ENCODE assay signal across 8 cellular contexts in the genomic region with DNA sequence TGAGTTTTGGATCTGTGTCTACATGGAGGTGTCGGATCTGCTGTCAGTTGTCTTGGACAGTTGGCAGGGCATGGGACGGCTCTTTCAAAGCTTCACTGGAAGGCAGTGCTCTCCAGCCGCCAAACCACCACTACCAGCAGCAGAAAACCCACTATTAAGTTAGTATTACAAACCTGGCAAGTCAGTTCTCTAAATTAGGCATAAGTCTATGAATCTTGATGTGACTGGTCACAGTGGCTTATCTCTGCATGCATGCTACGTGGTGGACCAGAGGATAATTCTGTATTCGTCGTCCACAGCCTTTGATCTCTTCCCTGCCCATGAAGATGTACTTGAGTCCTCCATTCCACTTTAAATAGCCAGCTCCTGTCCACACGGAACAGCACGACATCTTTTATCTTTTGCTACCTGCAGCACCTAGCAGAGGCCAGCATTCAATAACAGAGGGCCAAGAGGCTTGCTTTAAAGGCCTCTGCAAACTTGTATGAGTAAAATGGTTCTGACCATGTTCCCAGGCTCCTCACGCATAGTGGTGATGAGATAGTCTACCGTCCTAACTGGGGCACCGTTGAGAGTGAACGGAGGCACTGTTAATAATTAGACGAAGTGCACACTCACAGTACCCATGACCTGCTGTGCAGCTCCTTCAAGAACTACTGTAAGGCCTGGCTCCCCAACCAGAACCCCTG. TPM values are rescaled to one million over a fixed set of nuclear protein-coding genes. Genes with fewer than 3 reads are reported as not detected.
DNase-seq lines count a peak whose midpoint lies in the region; ATAC-seq, FAIRE-seq and TF ChIP-seq lines count a peak whose summit lies in the region.

No MANE protein-coding gene starts in this region.

- H3K27me3 Mint-ChIP-seq in CD4-positive, CD25-positive, alpha-beta regulatory T cell, result no peaks in the 10 kb centered on the region

- H3K4me3 Mint-ChIP-seq in CD4-positive, CD25-positive, alpha-beta regulatory T cell, result peak overlapping the region; percentile 92 to 97 (median 94)

- H3K4me1 ChIP-seq in CD4-positive, CD25-positive, alpha-beta regulatory T cell (ENCODE audit: control insufficient read depth, insufficient read depth, low read length, poor library complexity, severe bottlenecking), result peaks cover 66% of the 10 kb centered on the region
- peaks cover 20% of the 10 kb centered on the region for H3K4me1 ChIP-seq in OCI-LY3 (ENCODE audit: low read length)
- peaks cover 31% of the 10 kb centered on the region for H3K4me1 ChIP-seq in endothelial cell of umbilical vein (ENCODE audit: control insufficient read depth, extremely low read depth, insufficient read depth, low read length)
- peaks cover 13 to 18% of the 10 kb centered on the region in 2 experiments for H3K4me1 ChIP-seq in neutrophil (ENCODE audit: control insufficient read depth in 1 of 2, insufficient read depth in 1 of 2, low read depth in 1 of 2, low read length in 1 of 2)

- CTCF ChIA-PET in endothelial cell of umbilical vein (lab: Charles Lee), result interaction anchor here (1.0 to 4.6 kb wide), 9 partner anchors 8 to 57 kb away, joined by 4 to 46 read pairs (median 11); no protein-coding TSS in a partner anchor

- peak overlapping the region; percentile 86 for H3K4me2 ChIP-seq in OCI-LY3 (ENCODE audit: low read length)
- peak overlapping the region; percentile 66 for H3K4me2 ChIP-seq in endothelial cell of umbilical vein (ENCODE audit: insufficient read depth, low read length)

- no peak for TF ChIP-seq POLR2A in endothelial cell of umbilical vein (IDR thresholded peaks at IDR 0.05; ENCODE audit: low read depth, low read length)

- H3K9me3 Mint-ChIP-seq in CD4-positive, CD25-positive, alpha-beta regulatory T cell, result peaks cover 0 to 2% (median 0%) of the 10 kb centered on the region in 7 donors

- no peak overlapping the region for H2AFZ ChIP-seq in OCI-LY3 (ENCODE audit: low read depth, low read length)
- no peak overlapping the region for H2AFZ ChIP-seq in endothelial cell of umbilical vein (ENCODE audit: low read depth, low read length)

- H3K9ac ChIP-seq in OCI-LY3 (ENCODE audit: low read length) (peak overlapping the region; percentile 52; the same call in 1 of the 2 replicates), endothelial cell of umbilical vein (replicated peaks; ENCODE audit: extremely low read depth, insufficient read depth, low read length) (peak overlapping the region; percentile 75)

- no peaks in the 10 kb centered on the region for H3K36me3 Mint-ChIP-seq in CD4-positive, CD25-positive, alpha-beta regulatory T cell

- dilution Hi-C loops in endothelial cell of umbilical vein (cut with MboI; ENCODE audit: extremely low pct_ligation_motif_present, low sequenced_read_pairs), result no loop called here

- no peaks in the 10 kb centered on the region for H3K27me3 ChIP-seq in CD4-positive, CD25-positive, alpha-beta regulatory T cell (ENCODE audit: control insufficient read depth, insufficient read depth, low read length)
- no peaks in the 10 kb centered on the region for H3K27me3 ChIP-seq in OCI-LY3 (ENCODE audit: low read depth, low read length)
- no peaks in the 10 kb centered on the region for H3K27me3 ChIP-seq in endothelial cell of umbilical vein (ENCODE audit: control insufficient read depth in 2 of 2, insufficient read depth in 2 of 2, low read length in 2 of 2)
- peaks cover 65% of the 10 kb centered on the region for H3K27me3 ChIP-seq in neutrophil

- H3K27ac ChIP-seq in CD4-positive, CD25-positive, alpha-beta regulatory T cell (ENCODE audit: insufficient read depth, low read length, poor library complexity, severe bottlenecking), result peak overlapping the region; percentile 78
- no peak overlapping the region for H3K27ac ChIP-seq in OCI-LY3 (ENCODE audit: low read length)
- no peak overlapping the region for H3K27ac ChIP-seq in endothelial cell of umbilical vein (ENCODE audit: insufficient read depth, low read depth, low read length)
- no peak overlapping the region for H3K27ac ChIP-seq in neutrophil

- no peak for DNase-seq in CD4-positive, CD25-positive, alpha-beta regulatory T cell
- no peak for DNase-seq in endothelial cell of umbilical vein (ENCODE audit: low read depth, low spot score)
- no peak for DNase-seq in stimulated activated naive CD4-positive, alpha-beta T cell (lab: John Stamatoyannopoulos, UW)
- DNase-seq in NCI-H748 (lab: John Stamatoyannopoulos, UW; ENCODE audit: unreplicated experiment), result no peak
- DNase-seq in iPS-NIHi11 (ENCODE audit: low spot score), result no peak

- peak overlapping the region; percentile 82 for H3K4me3 ChIP-seq in CD4-positive, CD25-positive, alpha-beta regulatory T cell (ENCODE audit: low read depth, low read length)
- H3K4me3 ChIP-seq in OCI-LY3 (ENCODE audit: low read length), result peak overlapping the region; percentile 91
- H3K4me3 ChIP-seq in endothelial cell of umbilical vein (replicated peaks in 1 of 3; ENCODE audit: insufficient read depth in 1 of 3, low read depth in 1 of 3, low read length in 3 of 3), result peak overlapping the region; percentile 22 to 67 (median 41)
- peak overlapping the region; percentile 70 to 72 for H3K4me3 ChIP-seq in neutrophil (ENCODE audit: low read depth in 1 of 2, low read length in 1 of 2)

- TF ChIP-seq CTCF in OCI-LY3 (IDR thresholded peaks at IDR 0.05; ENCODE audit: low read depth, low read length) (no peak), endothelial cell of umbilical vein (IDR thresholded peaks at IDR 0.05; ENCODE audit: extremely low read depth in 1 of 2, insufficient read depth in 1 of 2, low read depth in 1 of 2, low read length in 2 of 2) (no peak), neutrophil (IDR thresholded peaks at IDR 0.05) (no peak)

- H3K4me1 Mint-ChIP-seq in CD4-positive, CD25-positive, alpha-beta regulatory T cell, result peaks cover 21 to 73% (median 37%) of the 10 kb centered on the region in 4 donors

- intact Hi-C loops in endothelial cell of umbilical vein (cut with micrococcal nuclease), result loop anchor here (2.0 kb wide), 1 partner anchor 16 kb away; no protein-coding TSS in a partner anchor

- H3K79me2 ChIP-seq in OCI-LY3 (ENCODE audit: low read length), result no peaks in the 10 kb centered on the region
- no peaks in the 10 kb centered on the region for H3K79me2 ChIP-seq in endothelial cell of umbilical vein (ENCODE audit: control insufficient read depth, insufficient read depth, low read length)

- no peak for FAIRE-seq in endothelial cell of umbilical vein (lab: Jason Lieb, UNC)

- no peaks in the 10 kb centered on the region for H3K9me3 ChIP-seq in CD4-positive, CD25-positive, alpha-beta regulatory T cell (ENCODE audit: control insufficient read depth in 2 of 2, low read length in 2 of 2)
- H3K9me3 ChIP-seq in OCI-LY3 (ENCODE audit: insufficient read depth, low read length) (no peaks in the 10 kb centered on the region), endothelial cell of umbilical vein (replicated peaks; ENCODE audit: control insufficient read depth, insufficient read depth, low read length) (no peaks in the 10 kb centered on the region), neutrophil (no peaks in the 10 kb centered on the region)

- no peaks in the 10 kb centered on the region for H3K9me1 ChIP-seq in endothelial cell of umbilical vein (replicated peaks; ENCODE audit: control insufficient read depth, extremely low read depth, insufficient read depth, low read length)

- no peak for ATAC-seq in CD4-positive, CD25-positive, alpha-beta regulatory T cell (ENCODE audit: low read depth in 2 of 2)
- ATAC-seq in GM18858 (IDR thresholded peaks at IDR 0.05; ENCODE audit: unreplicated experiment), result no peak

- no peaks in the 10 kb centered on the region for H3K36me3 ChIP-seq in CD4-positive, CD25-positive, alpha-beta regulatory T cell (ENCODE audit: control insufficient read depth, insufficient read depth, low read length)
- H3K36me3 ChIP-seq in OCI-LY3 (replicated peaks; ENCODE audit: low read depth, low read length) (no peaks in the 10 kb centered on the region), endothelial cell of umbilical vein (ENCODE audit: control insufficient read depth in 2 of 2, extremely low read depth in 1 of 2, insufficient read depth in 2 of 2, low read length in 2 of 2) (no peaks in the 10 kb centered on the region), neutrophil (no peaks in the 10 kb centered on the region)

- H3K27ac Mint-ChIP-seq in CD4-positive, CD25-positive, alpha-beta regulatory T cell, result peak overlapping the region in 2 of 3 donors; percentile 64 to 82

- POLR2A ChIA-PET in endothelial cell of umbilical vein (lab: Charles Lee), result no interaction called here

- TSS peak; percentile 22 for BruUV-seq in endothelial cell of umbilical vein (replicated peaks; lab: Mats Ljungman, UMichigan)

- H4K20me1 ChIP-seq in OCI-LY3 (ENCODE audit: insufficient read depth, low read length) (no peaks in the 10 kb centered on the region; the same call in 1 of the 2 replicates), endothelial cell of umbilical vein (replicated peaks; ENCODE audit: control insufficient read depth, extremely low read depth, insufficient read depth, low read length) (no peaks in the 10 kb centered on the region)

TF ChIP-seq in endothelial cell of umbilical vein, 7 proteins besides CTCF, POLR2A, EP300 and RAD21 (continues in another document):
- peak; percentile 33 for TF ChIP-seq EZH2 (IDR thresholded peaks at IDR 0.05; ENCODE audit: borderline replicate concordance, low read depth, low read length, severe bottlenecking)
- TF ChIP-seq MYC (IDR thresholded peaks at IDR 0.05; ENCODE audit: low read depth, low read length), result no peak

RNA-seq across cellular contexts. Expression of a gene that starts 0.8 kb away (rescaled TPM):
- total RNA-seq in CD4-positive, CD25-positive, alpha-beta regulatory T cell, result 21.5 TPM
- polyA plus RNA-seq in CD4-positive, CD25-positive, alpha-beta regulatory T cell, result 10 to 100 TPM; 14.1 to 26.4 (median 19.4) TPM
- 11.7 and 18.5 TPM in 2 replicates for total RNA-seq in endothelial cell of umbilical vein
- polyA plus RNA-seq in endothelial cell of umbilical vein, result 44.8 and 76.6 TPM in 2 replicates
- 22.7 and 26.9 TPM in 2 replicates for polyA plus RNA-seq in endothelial cell of umbilical vein (2011; cell fraction: cytosol; rRNA removed)
- polyA plus RNA-seq in endothelial cell of umbilical vein (2011; cell fraction: nucleus; rRNA removed), result 11.8 and 16.1 TPM in 2 replicates
- 1.8 and 2.0 TPM in 2 replicates for polyA plus RNA-seq in endothelial cell of umbilical vein (2012)
- 26.1 and 33.9 TPM in 2 replicates for polyA minus RNA-seq in endothelial cell of umbilical vein
- polyA minus RNA-seq in endothelial cell of umbilical vein (2011; cell fraction: cytosol; rRNA and poly(A)+ RNA removed), result not detected
- polyA minus RNA-seq in endothelial cell of umbilical vein (2011; cell fraction: nucleus; rRNA and poly(A)+ RNA removed), result 12.3 and 18.3 TPM in 2 replicates

RNA-seq across cellular contexts. Expression of a gene that starts 42.7 kb away (rescaled TPM):
- not detected for total RNA-seq in CD4-positive, CD25-positive, alpha-beta regulatory T cell
- under 1 TPM in 1 of 4 donors, not detected in 3; 0.10 TPM for polyA plus RNA-seq in CD4-positive, CD25-positive, alpha-beta regulatory T cell
- total RNA-seq in endothelial cell of umbilical vein, result 0.25 and 0.77 TPM in 2 replicates
- 2.3 and 3.1 TPM in 2 replicates for polyA plus RNA-seq in endothelial cell of umbilical vein
- 0.89 and 1.2 TPM in 2 replicates for polyA plus RNA-seq in endothelial cell of umbilical vein (2011; cell fraction: cytosol; rRNA removed)
- 1.8 and 2.6 TPM in 2 replicates for polyA plus RNA-seq in endothelial cell of umbilical vein (2011; cell fraction: nucleus; rRNA removed)
- 0.74 and 1.2 TPM in 2 replicates for polyA plus RNA-seq in endothelial cell of umbilical vein (2012)
- 1.00 and 1.6 TPM in 2 replicates for polyA minus RNA-seq in endothelial cell of umbilical vein
- 4.1 TPM for polyA minus RNA-seq in endothelial cell of umbilical vein (2011; cell fraction: cytosol; rRNA and poly(A)+ RNA removed)
- 0.34 and 0.48 TPM in 2 replicates for polyA minus RNA-seq in endothelial cell of umbilical vein (2011; cell fraction: nucleus; rRNA and poly(A)+ RNA removed)

Comparison
In these comparisons a context has a peak if more than half of its experiments do, and no peak if none do; other contexts are left out.
1. H3K4me3 ChIP-seq: peak in every context shown above with its lines; median percentile 91 in OCI-LY3; 82 in CD4-positive, CD25-positive, alpha-beta regulatory T cell; 71 in neutrophil; 41 in endothelial cell of umbilical vein.